18 cellular contexts compared by ENCODE assay signal in genomic region chr9:93287189-93287552, GRCh38.
"Had no signal": no experiment of that assay in that cellular context is flagged by ENCODE, and none has a peak within 500 bp of the region (broad histone marks: within the 10 kb centered on the region; RNA-seq: fewer than 3 reads in every experiment).

No MANE protein-coding gene starts in this region.

- H2AFZ ChIP-seq: parathyroid adenoma had no signal

- H3K27me3 ChIP-seq: colonic mucosa, gastrocnemius medialis, stomach, uterus had no signal

- H3K36me3 ChIP-seq: colonic mucosa, gastrocnemius medialis, left ventricle myocardium inferior, stomach, uterus had no signal

- H3K79me2 ChIP-seq: parathyroid adenoma had no signal

- H3K4me3 ChIP-seq: colonic mucosa, gastrocnemius medialis, left ventricle myocardium inferior, stomach, uterus had no signal

- H3K36me3 Mint-ChIP-seq: activated CD4-positive, alpha-beta memory T cell treated with anti-CD3 and anti-CD28 coated beads for 36 hours had no signal

- H3K27ac ChIP-seq: colonic mucosa, gastrocnemius medialis, parathyroid adenoma, stomach, uterus had no signal

- H3K27ac Mint-ChIP-seq: activated CD4-positive, alpha-beta memory T cell treated with anti-CD3 and anti-CD28 coated beads for 36 hours; activated naive CD4-positive, alpha-beta T cell treated with anti-CD3 and anti-CD28 coated beads for 36 hours; activated T-helper 1 cell treated with anti-CD3 and anti-CD28 coated beads, Interleukin-12 subunit alpha, Interleukin-12 subunit beta, Interleukin-2, Interleukin-4 antibody, amounts not matched to agents 30 ng/mL and 10 ng/mL and 1 ng/mL, durations not matched to agents 14 hours and 24 hours and 36 hours; T-helper 2 cell treated with Interferon-gamma antibody and Interleukin-4, amounts not matched to agents 5 μg/mL and 100 μg/mL, for 36 hours had no signal

- H3K4me3 Mint-ChIP-seq: activated CD4-positive, alpha-beta memory T cell treated with anti-CD3 and anti-CD28 coated beads for 36 hours; activated naive CD4-positive, alpha-beta T cell treated with anti-CD3 and anti-CD28 coated beads for 36 hours; activated T-helper 1 cell treated with anti-CD3 and anti-CD28 coated beads, Interleukin-12 subunit alpha, Interleukin-12 subunit beta, Interleukin-2, Interleukin-4 antibody, amounts not matched to agents 30 ng/mL and 10 ng/mL and 1 ng/mL, durations not matched to agents 14 hours and 24 hours and 36 hours; T-helper 2 cell treated with Interferon-gamma antibody and Interleukin-4, amounts not matched to agents 5 μg/mL and 100 μg/mL, for 36 hours had no signal

- DNase-seq: activated CD4-positive, alpha-beta memory T cell treated with anti-CD3 and anti-CD28 coated beads for 36 hours; activated CD4-positive, CD25-positive, alpha-beta regulatory T cell treated with anti-CD3 and anti-CD28 coated beads, Interleukin-2, amount 50 U/mL, for 72 hours; activated naive CD4-positive, alpha-beta T cell treated with anti-CD3 and anti-CD28 coated beads for 36 hours; caudate nucleus; colonic mucosa; effector CD8-positive, alpha-beta T cell; gastrocnemius medialis; kidney; left ventricle myocardium inferior; mesenchymal stem cell; retina; stimulated activated CD4-positive, alpha-beta T cell treated with anti-CD3 and anti-CD28 coated beads, Interleukin-15, amount 100 ng/mL, for 24 hours; stimulated activated CD4-positive, alpha-beta T cell treated with anti-CD3 and anti-CD28 coated beads, Interleukin-4, amount 100 ng/mL, for 4 hours; stomach; uterus had no signal

- H3K9me3 Mint-ChIP-seq: activated naive CD4-positive, alpha-beta T cell treated with anti-CD3 and anti-CD28 coated beads for 36 hours; activated T-helper 1 cell treated with anti-CD3 and anti-CD28 coated beads, Interleukin-12 subunit alpha, Interleukin-12 subunit beta, Interleukin-2, Interleukin-4 antibody, amounts not matched to agents 30 ng/mL and 10 ng/mL and 1 ng/mL, durations not matched to agents 14 hours and 24 hours and 36 hours; T-helper 2 cell treated with Interferon-gamma antibody and Interleukin-4, amounts not matched to agents 5 μg/mL and 100 μg/mL, for 36 hours had no signal

- H3K9ac ChIP-seq: parathyroid adenoma had no signal

- ATAC-seq: gastrocnemius medialis had no signal

- H3K9me3 ChIP-seq: colonic mucosa, gastrocnemius medialis, left ventricle myocardium inferior, stomach, uterus had no signal

- H3K4me1 ChIP-seq: colonic mucosa, gastrocnemius medialis, parathyroid adenoma, uterus had no signal
